Comparison of ENCODE assay signal across 33 cellular contexts in genomic region chr4:41323706-41324105, GRCh38.
DNase-seq lines count a peak whose midpoint lies in the region; ATAC-seq and TF ChIP-seq lines count a peak whose summit lies in the region.
"Had no signal": no experiment of that assay in that cellular context is flagged by ENCODE, and none has a peak within 500 bp of the region (broad histone marks: within the 10 kb centered on the region; RNA-seq: fewer than 3 reads in every experiment).

No MANE protein-coding gene starts in this region.

- H3K9me3 ChIP-seq in transverse colon (no peaks in the 10 kb centered on the region), aorta (ENCODE audit: control insufficient read depth, low read length) (no peaks in the 10 kb centered on the region)
- H3K9me3 ChIP-seq: suprapubic skin, vagina had no signal

- no peak for ATAC-seq in aorta (ENCODE audit: low FRiP score)
- ATAC-seq: left colon; natural killer cell; right cardiac atrium; stimulated activated naive B cell treated with anti-CD40 and anti-IgM and Interleukin-4, amounts not matched to agents 10 μg/mL and 1 μg/mL and 100 μg/mL, for 72 hours had no signal

- DNase-seq in EH (ENCODE audit: low read depth) (peak; percentile 61), NB4 (ENCODE audit: low read depth) (peak; percentile 20), endothelial cell (ENCODE audit: low spot score) (no peak), transverse colon (no peak), aorta (no peak), immature natural killer cell (no peak)
- no peak for DNase-seq in activated naive CD4-positive, alpha-beta T cell treated with Interleukin-2 at 50 U/mL for 16 hours
- DNase-seq: activated B cell treated with CpG ODN at 0.5 μM for 24 hours; dorsolateral prefrontal cortex; GDM1; glutamatergic neuron; GOT3; left colon; midbrain; MV-4-11; natural killer cell; NCI-H1694 treated with DMSO at 0.1 percent for 48 hours; NCI-H446; right cardiac atrium; Right ventricle myocardium superior; spleen; stimulated activated CD4-positive, alpha-beta T cell treated with anti-CD3 and anti-CD28 coated beads, Interleukin-4, amount 100 ng/mL, for 24 hours; stimulated activated naive B cell treated with anti-CD40 and anti-IgM and Interleukin-4, amounts not matched to agents 10 μg/mL and 1 μg/mL and 100 μg/mL, for 72 hours; SW 1271; T1000 had no signal

- H3K36me3 ChIP-seq in transverse colon, result no peaks in the 10 kb centered on the region
- H3K36me3 ChIP-seq in aorta (ENCODE audit: control insufficient read depth in 1 of 2, insufficient read depth in 2 of 2, low read length in 1 of 2), result no peaks in the 10 kb centered on the region
- H3K36me3 ChIP-seq: spleen, suprapubic skin, vagina had no signal

- in situ Hi-C loops in transverse colon (cut with MboI; ENCODE audit: low pct_ligation_motif_present in 1 of 4, low pct_unique_long_range_greater_than_20kb in 1 of 4, low sequenced_read_pairs in 3 of 4), result no loop called here

- H3K4me1 Mint-ChIP-seq in endothelial cell (ENCODE audit: unreplicated experiment) (peaks cover 32% of the 10 kb centered on the region), nephron (peaks cover 15% of the 10 kb centered on the region), immature natural killer cell (no peaks in the 10 kb centered on the region)
- H3K4me1 Mint-ChIP-seq: CD14-positive monocyte; central memory CD8-positive, alpha-beta T cell; natural killer cell had no signal

- H3K27ac Mint-ChIP-seq in endothelial cell (ENCODE audit: unreplicated experiment) (peak overlapping the region; percentile 83), nephron (peak overlapping the region; percentile 60 to 85 (median 66)), immature natural killer cell (no peak overlapping the region)
- H3K27ac Mint-ChIP-seq: activated B cell treated with CpG ODN at 0.5 μM for 24 hours; activated naive CD8-positive, alpha-beta T cell; activated T-helper 1 cell treated with anti-CD3 and anti-CD28 coated beads, Interleukin-12 subunit alpha, Interleukin-12 subunit beta, Interleukin-2, Interleukin-4 antibody, amounts not matched to agents 30 ng/mL and 10 ng/mL and 1 ng/mL, durations not matched to agents 14 hours and 24 hours and 36 hours; natural killer cell; stimulated activated naive B cell treated with anti-CD40 and anti-IgM and Interleukin-4, amounts not matched to agents 10 μg/mL and 1 μg/mL and 100 μg/mL, for 72 hours had no signal

- H3K36me3 Mint-ChIP-seq in endothelial cell (ENCODE audit: low read depth, unreplicated experiment), result peaks cover 11% of the 10 kb centered on the region
- H3K36me3 Mint-ChIP-seq in nephron (ENCODE audit: low read depth), result no peaks in the 10 kb centered on the region
- no peaks in the 10 kb centered on the region for H3K36me3 Mint-ChIP-seq in immature natural killer cell
- H3K36me3 Mint-ChIP-seq: activated naive CD8-positive, alpha-beta T cell; CD14-positive monocyte; natural killer cell; stimulated activated naive B cell treated with anti-CD40 and anti-IgM and Interleukin-4, amounts not matched to agents 10 μg/mL and 1 μg/mL and 100 μg/mL, for 72 hours had no signal

- TF ChIP-seq CTCF in NB4 (IDR thresholded peaks at IDR 0.05; ENCODE audit: low read depth, low read length), result no peak
- no peak for TF ChIP-seq CTCF in endothelial cell (IDR thresholded peaks at IDR 0.05; ENCODE audit: unreplicated experiment)
- TF ChIP-seq CTCF in nephron (IDR thresholded peaks at IDR 0.05; ENCODE audit: unreplicated experiment in 3 of 3), result no peak
- TF ChIP-seq CTCF in transverse colon (IDR thresholded peaks at IDR 0.05), result no peak

- no peak for TF ChIP-seq POLR2A in NB4 (IDR thresholded peaks at IDR 0.05; ENCODE audit: extremely low read depth, insufficient read length)
- no peak for TF ChIP-seq POLR2A in transverse colon (IDR thresholded peaks at IDR 0.05)

- H3K27me3 Mint-ChIP-seq in endothelial cell (ENCODE audit: unreplicated experiment), result peaks cover 3% of the 10 kb centered on the region
- H3K27me3 Mint-ChIP-seq in nephron (ENCODE audit: low read depth), result peaks cover under 1% of the 10 kb centered on the region
- peaks cover 0 to 3% (median 2%) of the 10 kb centered on the region in 3 donors for H3K27me3 Mint-ChIP-seq in immature natural killer cell (ENCODE audit: low read depth in 3 of 3)
- H3K27me3 Mint-ChIP-seq: activated B cell treated with CpG ODN at 0.5 μM for 24 hours; central memory CD8-positive, alpha-beta T cell; stimulated activated naive B cell treated with anti-CD40 and anti-IgM and Interleukin-4, amounts not matched to agents 10 μg/mL and 1 μg/mL and 100 μg/mL, for 72 hours had no signal

- H3K4me1 ChIP-seq in transverse colon, result no peaks in the 10 kb centered on the region
- H3K4me1 ChIP-seq in aorta (ENCODE audit: control insufficient read depth in 1 of 2, insufficient read depth in 2 of 2, low read length in 2 of 2), result no peaks in the 10 kb centered on the region
- H3K4me1 ChIP-seq: spleen, vagina had no signal

- no peak overlapping the region for H3K27ac ChIP-seq in transverse colon
- H3K27ac ChIP-seq in aorta (ENCODE audit: low read depth in 1 of 2, low read length in 2 of 2), result no peak overlapping the region
- H3K27ac ChIP-seq: dorsolateral prefrontal cortex, KMS-11, spleen, suprapubic skin, vagina had no signal

- intact Hi-C loops in transverse colon (cut with DNase I; ENCODE audit: low total_unique reads), result no loop called here
- intact Hi-C loops in aorta (cut with DNase I), result no loop called here

- no peak for TF ChIP-seq EP300 in transverse colon (IDR thresholded peaks at IDR 0.05; ENCODE audit: low read depth)

- H3K4me3 Mint-ChIP-seq in endothelial cell (ENCODE audit: unreplicated experiment) (no peak overlapping the region), nephron (no peak overlapping the region), immature natural killer cell (no peak overlapping the region)
- H3K4me3 Mint-ChIP-seq: activated B cell treated with CpG ODN at 0.5 μM for 24 hours; activated naive CD8-positive, alpha-beta T cell; activated T-helper 1 cell treated with anti-CD3 and anti-CD28 coated beads, Interleukin-12 subunit alpha, Interleukin-12 subunit beta, Interleukin-2, Interleukin-4 antibody, amounts not matched to agents 30 ng/mL and 10 ng/mL and 1 ng/mL, durations not matched to agents 14 hours and 24 hours and 36 hours; CD14-positive monocyte; central memory CD8-positive, alpha-beta T cell; natural killer cell; stimulated activated naive B cell treated with anti-CD40 and anti-IgM and Interleukin-4, amounts not matched to agents 10 μg/mL and 1 μg/mL and 100 μg/mL, for 72 hours had no signal

- H3K4me3 ChIP-seq in NB4 (ENCODE audit: low read depth, low read length), result no peak overlapping the region
- H3K4me3 ChIP-seq in transverse colon, result no peak overlapping the region
- no peak overlapping the region for H3K4me3 ChIP-seq in aorta (ENCODE audit: low read length in 2 of 2)
- H3K4me3 ChIP-seq: dorsolateral prefrontal cortex, spleen, suprapubic skin, vagina had no signal

- no peaks in the 10 kb centered on the region for H3K9me3 Mint-ChIP-seq in endothelial cell (ENCODE audit: unreplicated experiment)
- H3K9me3 Mint-ChIP-seq in nephron, result peaks cover 14% of the 10 kb centered on the region
- H3K9me3 Mint-ChIP-seq in immature natural killer cell, result peaks cover 0 to 13% (median 3%) of the 10 kb centered on the region in 6 donors
- H3K9me3 Mint-ChIP-seq: activated B cell treated with CpG ODN at 0.5 μM for 24 hours; activated T-helper 1 cell treated with anti-CD3 and anti-CD28 coated beads, Interleukin-12 subunit alpha, Interleukin-12 subunit beta, Interleukin-2, Interleukin-4 antibody, amounts not matched to agents 30 ng/mL and 10 ng/mL and 1 ng/mL, durations not matched to agents 14 hours and 24 hours and 36 hours; central memory CD8-positive, alpha-beta T cell had no signal

- H3K27me3 ChIP-seq in transverse colon, result no peaks in the 10 kb centered on the region
- no peaks in the 10 kb centered on the region for H3K27me3 ChIP-seq in aorta (ENCODE audit: control insufficient read depth in 1 of 2, insufficient read depth in 2 of 2, low read length in 1 of 2)
- H3K27me3 ChIP-seq: dorsolateral prefrontal cortex, spleen, suprapubic skin, vagina had no signal

- WGBS in transverse colon (ENCODE audit: low coverage in 1 of 2), 2 donors, result 100% methylated on average over 2 of the region's 2 CpGs; no CpG with 5 or more reads in 1 of the 2 donors
- WGBS in aorta, 2 donors, result 96 to 98% methylated on average over 2 of the region's 2 CpGs

Comparison
In these comparisons a context has a peak if more than half of its experiments do, and no peak if none do; other contexts are left out.
1. DNase-seq: peak in EH (single experiment) and NB4 (single experiment); none in endothelial cell (single experiment), transverse colon (single experiment), aorta (0 of 2), immature natural killer cell (0 of 3) and activated naive CD4-positive, alpha-beta T cell treated with Interleukin-2 at 50 U/mL for 16 hours (single experiment).
2. H3K27ac Mint-ChIP-seq: peak in endothelial cell (single experiment) and nephron (3 of 3); none in immature natural killer cell (0 of 6).